In genomic region chr21:17513214-17514123, GRCh38 we compare ENCODE assay signal across 8 cellular contexts. TPM values are rescaled to one million over a fixed set of nuclear protein-coding genes. Genes with fewer than 3 reads are reported as not detected.
A peak's percentile ranks its signal among the peaks of the same experiment; 100 is the strongest.
DNase-seq lines count a peak whose midpoint lies in the region; ATAC-seq and TF ChIP-seq lines count a peak whose summit lies in the region.

No MANE protein-coding gene starts in this region.

- no peak for TF ChIP-seq POLR2A in gastrocnemius medialis (IDR thresholded peaks at IDR 0.05)

- H3K4me1 ChIP-seq in iPS-15b (ENCODE audit: control insufficient read depth, insufficient read depth, low read length) (peaks cover 14% of the 10 kb centered on the region), gastrocnemius medialis (no peaks in the 10 kb centered on the region)

- intact Hi-C loops in gastrocnemius medialis (cut with DNase I; ENCODE audit: low total_unique reads) = no loop called here

- H3K9me3 ChIP-seq in iPS-15b (ENCODE audit: control insufficient read depth, insufficient read depth, low read length) (no peaks in the 10 kb centered on the region), gastrocnemius medialis (no peaks in the 10 kb centered on the region)

- peak overlapping the region; percentile 63 for H3K4me3 ChIP-seq in astrocyte of the spinal cord (ENCODE audit: low read depth, low read length)
- H3K4me3 ChIP-seq in iPS-15b (ENCODE audit: low read depth, low read length) = peak overlapping the region; percentile 76
- peak overlapping the region; percentile 48 to 63 (median 56) for H3K4me3 ChIP-seq in gastrocnemius medialis

- DNase-seq in A172 (ENCODE audit: low spot score) = peak; percentile 27
- DNase-seq in SK-N-DZ (ENCODE audit: low spot score) = peak; percentile 35
- DNase-seq in astrocyte of the spinal cord (ENCODE audit: low read depth, low spot score) = peak; percentile 55
- DNase-seq in gastrocnemius medialis = no peak
- DNase-seq in dedifferentiated amniotic fluid mesenchymal stem cell (ENCODE audit: extremely low spot score) = no peak

- peak; percentile 48 for ATAC-seq in GM18907 (IDR thresholded peaks at IDR 0.05; ENCODE audit: unreplicated experiment)
- ATAC-seq in HG03196 (IDR thresholded peaks at IDR 0.05; ENCODE audit: unreplicated experiment) = peak; percentile 10
- ATAC-seq in gastrocnemius medialis = no peak

- peak overlapping the region; percentile 93 for H3K9ac ChIP-seq in iPS-15b (ENCODE audit: low read depth, low read length)

- no peak overlapping the region for H3K27ac ChIP-seq in gastrocnemius medialis

- TF ChIP-seq CTCF in astrocyte of the spinal cord (IDR thresholded peaks at IDR 0.05; ENCODE audit: low read depth, low read length) = no peak
- TF ChIP-seq CTCF in gastrocnemius medialis (IDR thresholded peaks at IDR 0.05 in 4 of 5, conservative IDR thresholded peaks at IDR 0.05 in 1 of 5) = no peak

- H3K36me3 ChIP-seq in iPS-15b (ENCODE audit: control insufficient read depth, insufficient read depth, low read length) (no peaks in the 10 kb centered on the region), gastrocnemius medialis (no peaks in the 10 kb centered on the region)

- in situ Hi-C loops in astrocyte of the spinal cord (cut with HindIII; ENCODE audit: low sequenced_read_pairs) (no loop called here), gastrocnemius medialis (cut with MboI; ENCODE audit: low sequenced_read_pairs in 4 of 4) (no loop called here)

- H3K27me3 ChIP-seq in iPS-15b (ENCODE audit: control insufficient read depth, insufficient read depth, low read length) (no peaks in the 10 kb centered on the region), gastrocnemius medialis (peaks cover 18 to 54% (median 29%) of the 10 kb centered on the region in 3 donors)

RNA-seq across cellular contexts. Expression of gene CXADR, which starts 0.6 kb away (rescaled TPM):
- 4.3 and 5.3 TPM in 2 replicates for total RNA-seq in A172 (2014; rRNA removed; shearing (Covaris generic))
- 29.4 and 38.8 TPM in 2 replicates for polyA plus RNA-seq in SK-N-DZ (2014; cell fraction: cytosol; rRNA removed)
- 7.1 and 11.7 TPM in 2 replicates for polyA plus RNA-seq in SK-N-DZ (2014; cell fraction: nucleus; rRNA removed)
- under 1 TPM in 2 of 4 donors, not detected in 2; 0.35 to 0.68 TPM for total RNA-seq in gastrocnemius medialis

Comparison
In these comparisons a context has a peak if more than half of its experiments do, and no peak if none do; other contexts are left out.
1. DNase-seq: peak in A172 (single experiment), SK-N-DZ (single experiment) and astrocyte of the spinal cord (single experiment); none in gastrocnemius medialis (0 of 2) and dedifferentiated amniotic fluid mesenchymal stem cell (single experiment).
2. ATAC-seq: peak in GM18907 (single experiment) and HG03196 (single experiment); none in gastrocnemius medialis (0 of 2).
3. Peak in every context shown above with its lines, with median percentiles within 50 percentile points of each other: H3K4me3 ChIP-seq.